15 cellular contexts compared by ENCODE assay signal in the genomic region with DNA sequence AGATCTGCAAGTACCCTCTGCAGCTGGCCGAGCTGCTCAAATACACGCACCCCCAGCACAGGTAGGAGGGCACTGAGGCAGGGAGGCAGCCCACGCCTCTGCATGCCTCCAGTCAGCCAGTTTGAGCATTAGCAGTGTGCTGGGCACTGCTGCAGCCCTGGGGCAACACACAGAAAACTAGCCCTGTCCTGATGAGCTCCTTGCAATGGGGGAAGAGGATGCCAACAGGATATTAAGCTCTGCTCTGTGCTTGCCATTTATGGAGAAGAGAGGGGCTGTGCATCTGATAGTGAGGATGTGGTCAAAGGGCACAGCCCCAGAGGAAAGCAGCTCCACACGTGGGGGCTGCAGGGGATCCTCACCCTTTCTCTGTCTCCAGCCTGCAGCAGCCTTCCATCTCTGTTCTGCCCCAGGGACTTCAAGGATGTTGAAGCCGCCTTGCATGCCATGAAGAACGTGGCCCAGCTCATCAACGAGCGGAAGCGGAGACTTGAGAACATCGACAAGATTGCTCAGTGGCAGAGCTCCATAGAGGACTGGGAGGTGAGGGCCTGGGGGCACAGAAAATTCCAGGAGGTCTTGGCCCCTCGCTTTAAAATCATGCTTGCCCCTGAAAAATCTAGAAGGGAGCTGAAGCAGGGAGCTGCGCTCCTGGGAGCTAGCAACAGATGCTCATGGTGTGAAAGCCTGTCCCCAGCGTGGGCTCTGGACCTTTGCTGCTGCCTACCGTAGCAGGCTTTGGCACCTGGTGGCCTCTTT. TPM values are rescaled to one million over a fixed set of nuclear protein-coding genes. Genes with fewer than 3 reads are reported as not detected.
A peak's percentile ranks its signal among the peaks of the same experiment; 100 is the strongest.
DNase-seq lines count a peak whose midpoint lies in the region; ATAC-seq and TF ChIP-seq lines count a peak whose summit lies in the region.
"Had no signal": no experiment of that assay in that cellular context is flagged by ENCODE, and none has a peak within 500 bp of the region (broad histone marks: within the 10 kb centered on the region; RNA-seq: fewer than 3 reads in every experiment).

No MANE protein-coding gene starts in this region.

- H3K36me3 Mint-ChIP-seq in CD4-positive, alpha-beta memory T cell, result peaks cover 0 to under 1% of the 10 kb centered on the region in 2 donors

- H3K27me3 ChIP-seq in BLaER1, result 0 out of 2 replicates have a peak, but pooled peaks cover 8% of the 10 kb centered on the region
- H3K27me3 ChIP-seq in CD4-positive, alpha-beta memory T cell (ENCODE audit: insufficient read depth, low read length), result no peaks in the 10 kb centered on the region
- H3K27me3 ChIP-seq in lower lobe of right lung (ENCODE audit: low read depth), result peaks cover 21% of the 10 kb centered on the region
- H3K27me3 ChIP-seq: esophagus muscularis mucosa, SJCRH30 had no signal

- peaks cover 8% of the 10 kb centered on the region; the same call in 1 of the 2 replicates for H4K20me1 ChIP-seq in BLaER1

- intact Hi-C loops in CD4-positive, alpha-beta memory T cell (cut with micrococcal nuclease), result no loop called here
- intact Hi-C loops in lower lobe of right lung (cut with DNase I), result no loop called here

- no peak for TF ChIP-seq CTCF in lower lobe of right lung (IDR thresholded peaks at IDR 0.05)

- no peaks in the 10 kb centered on the region for H3K9me3 ChIP-seq in BLaER1
- no peaks in the 10 kb centered on the region for H3K9me3 ChIP-seq in CD4-positive, alpha-beta memory T cell (ENCODE audit: control insufficient read depth in 1 of 2, low read length in 2 of 2)
- H3K9me3 ChIP-seq in lower lobe of right lung, result no peaks in the 10 kb centered on the region
- H3K9me3 ChIP-seq: esophagus muscularis mucosa, SJCRH30 had no signal

- H3K4me1 ChIP-seq in BLaER1 (peaks cover 43% of the 10 kb centered on the region), lower lobe of right lung (no peaks in the 10 kb centered on the region)
- peaks cover 39% of the 10 kb centered on the region for H3K4me1 ChIP-seq in CD4-positive, alpha-beta memory T cell (ENCODE audit: insufficient read depth, low read length)

- H3K9ac ChIP-seq in BLaER1, result peak overlapping the region; percentile 6; the same call in 1 of the 2 replicates

- no peak for DNase-seq in CD4-positive, alpha-beta memory T cell
- DNase-seq in UCSD-AML1 (lab: John Stamatoyannopoulos, UW; ENCODE audit: unreplicated experiment) (peak; percentile 30), lower lobe of right lung (peak; percentile 24), NCI-H1694 (lab: John Stamatoyannopoulos, UW) (no peak)
- DNase-seq: activated CD4-positive, alpha-beta T cell treated with anti-CD3 and anti-CD28 coated beads, Interleukin-2, amount 50 U/mL, for 1 hour; activated effector memory CD4-positive, alpha-beta T cell treated with Interleukin-2 at 50 U/mL for 16 hours; NCI-H526; SJCRH30; T-helper 9 cell had no signal

- no peaks in the 10 kb centered on the region for H3K9me3 Mint-ChIP-seq in CD4-positive, alpha-beta memory T cell

- peaks cover 1 to 3% of the 10 kb centered on the region in 2 donors for H3K27me3 Mint-ChIP-seq in CD4-positive, alpha-beta memory T cell

- CTCF ChIA-PET in CD4-positive, alpha-beta memory T cell (lab: Charles Lee; ENCODE audit: partially characterized antibody), result interaction anchor here (0.7 to 1.4 kb wide), 8 partner anchors 15 to 246 kb away, joined by 3 to 5 read pairs (median 3); no protein-coding TSS in a partner anchor

- peak overlapping the region; percentile 84 for H3K4me2 ChIP-seq in BLaER1

- peaks cover 15% of the 10 kb centered on the region for H3K36me3 ChIP-seq in BLaER1
- no peaks in the 10 kb centered on the region for H3K36me3 ChIP-seq in CD4-positive, alpha-beta memory T cell (ENCODE audit: insufficient read depth, low read length)
- peaks cover 8% of the 10 kb centered on the region for H3K36me3 ChIP-seq in lower lobe of right lung
- H3K36me3 ChIP-seq: SJCRH30 had no signal

- ATAC-seq in lower lobe of right lung (no peak), GM19351 (IDR thresholded peaks at IDR 0.05; ENCODE audit: unreplicated experiment) (no peak), HG03039 (IDR thresholded peaks at IDR 0.05; ENCODE audit: unreplicated experiment) (no peak)
- ATAC-seq: right cardiac atrium had no signal

- H3K27ac Mint-ChIP-seq in CD4-positive, alpha-beta memory T cell, result peak overlapping the region in 6 of 7 donors; percentile 26 to 89 (median 75)

- POLR2A ChIA-PET in CD4-positive, alpha-beta memory T cell (lab: Charles Lee; ENCODE audit: partially characterized antibody), result interaction anchor here (1.0 to 3.2 kb wide), 3 partner anchors 31 to 51 kb away, joined by 3 to 14 read pairs (median 6); a partner anchor contains a TSS

- peak overlapping the region; percentile 78 to 92 (median 84) for H3K4me3 Mint-ChIP-seq in CD4-positive, alpha-beta memory T cell

- H3K27ac ChIP-seq in BLaER1 (peak overlapping the region; percentile 54), lower lobe of right lung (no peak overlapping the region)
- H3K27ac ChIP-seq in CD4-positive, alpha-beta memory T cell (ENCODE audit: low read depth, low read length), result no peak overlapping the region
- H3K27ac ChIP-seq: brain microvascular endothelial cell, esophagus muscularis mucosa, SJCRH30 had no signal

- H3K4me3 ChIP-seq in BLaER1 (peak overlapping the region; percentile 25; the same call in 1 of the 2 replicates), lower lobe of right lung (no peak overlapping the region)
- H3K4me3 ChIP-seq in CD4-positive, alpha-beta memory T cell (ENCODE audit: low read length in 2 of 2), result peak overlapping the region; percentile 34 to 45
- H3K4me3 ChIP-seq: esophagus muscularis mucosa, SJCRH30 had no signal

- peaks cover 16 to 39% (median 28%) of the 10 kb centered on the region in 4 donors for H3K4me1 Mint-ChIP-seq in CD4-positive, alpha-beta memory T cell

RNA-seq across cellular contexts. Expression of a gene that starts 51.7 kb away (rescaled TPM):
- total RNA-seq in CD4-positive, alpha-beta memory T cell, result 10 to 100 TPM; 79.4 to 81.0 TPM
- 10 to 100 TPM; 17.4 to 37.2 TPM for polyA plus RNA-seq in CD4-positive, alpha-beta memory T cell
- 74.1 TPM for total RNA-seq in lower lobe of right lung

Comparison
In these comparisons a context has a peak if more than half of its experiments do, and no peak if none do; other contexts are left out.
1. DNase-seq: peak in UCSD-AML1 (single experiment) and lower lobe of right lung (single experiment); none in CD4-positive, alpha-beta memory T cell (0 of 5) and NCI-H1694 (single experiment).